In the genomic region with DNA sequence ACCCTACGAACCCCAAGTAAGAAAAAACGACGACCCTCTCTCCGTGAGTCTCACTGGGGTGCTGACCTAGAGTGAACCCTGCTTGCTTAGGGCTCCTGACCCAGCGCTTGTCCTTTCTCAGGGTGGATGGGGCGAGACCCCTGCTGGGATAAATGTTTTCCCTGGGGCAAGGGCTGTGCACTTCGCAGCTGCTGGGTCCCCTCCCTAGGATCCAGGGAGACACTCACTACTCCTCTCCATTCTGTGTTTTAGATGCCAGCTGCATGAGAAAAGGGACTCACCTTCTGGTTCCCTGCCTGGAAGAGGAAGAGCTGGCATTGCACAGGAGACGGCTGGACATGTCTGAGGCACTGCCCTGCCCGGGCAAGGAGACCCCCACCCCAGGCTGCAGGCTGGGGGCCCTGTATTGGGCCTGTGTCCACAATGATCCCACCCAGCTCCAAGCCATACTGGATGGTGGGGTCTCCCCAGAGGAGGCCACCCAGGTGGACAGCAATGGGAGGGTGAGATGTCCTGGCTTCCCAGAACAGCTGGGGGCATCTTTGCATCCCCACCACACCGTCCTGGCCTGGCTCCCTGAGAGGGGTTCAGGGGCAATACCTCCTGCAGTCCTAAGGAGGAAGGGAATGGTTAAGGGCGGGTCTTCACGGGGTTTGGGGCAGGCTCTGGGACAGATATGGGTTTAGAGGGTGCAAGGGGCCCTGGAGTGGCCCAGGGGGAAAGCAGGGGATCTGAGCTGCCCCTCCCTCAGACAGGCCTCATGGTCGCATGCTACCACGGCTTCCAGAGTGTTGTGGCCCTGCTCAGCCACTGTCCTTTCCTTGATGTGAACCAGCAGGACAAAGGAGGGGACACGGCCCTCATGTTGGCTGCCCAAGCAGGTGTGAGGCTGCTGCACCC, we compare ENCODE assay signal across 2 cellular contexts.
TF ChIP-seq lines count a peak whose summit lies in the region.

No MANE protein-coding gene starts in this region.

TF ChIP-seq in SK-N-SH, 30 proteins besides CTCF, POLR2A, EP300 and RAD21 (continued from another document):
- TF ChIP-seq MAX (IDR thresholded peaks at IDR 0.05; ENCODE audit: low read depth) (no peak), JUND (IDR thresholded peaks at IDR 0.05) (no peak), NFIC (IDR thresholded peaks at IDR 0.05; ENCODE audit: borderline replicate concordance) (no peak), RFX5 (IDR thresholded peaks at IDR 0.05; ENCODE audit: low read length) (no peak), RCOR1 (IDR thresholded peaks at IDR 0.05; ENCODE audit: low read length) (no peak), NRF1 (IDR thresholded peaks at IDR 0.05; ENCODE audit: low read depth, low read length) (no peak)
- TF ChIP-seq, protein P1, sequence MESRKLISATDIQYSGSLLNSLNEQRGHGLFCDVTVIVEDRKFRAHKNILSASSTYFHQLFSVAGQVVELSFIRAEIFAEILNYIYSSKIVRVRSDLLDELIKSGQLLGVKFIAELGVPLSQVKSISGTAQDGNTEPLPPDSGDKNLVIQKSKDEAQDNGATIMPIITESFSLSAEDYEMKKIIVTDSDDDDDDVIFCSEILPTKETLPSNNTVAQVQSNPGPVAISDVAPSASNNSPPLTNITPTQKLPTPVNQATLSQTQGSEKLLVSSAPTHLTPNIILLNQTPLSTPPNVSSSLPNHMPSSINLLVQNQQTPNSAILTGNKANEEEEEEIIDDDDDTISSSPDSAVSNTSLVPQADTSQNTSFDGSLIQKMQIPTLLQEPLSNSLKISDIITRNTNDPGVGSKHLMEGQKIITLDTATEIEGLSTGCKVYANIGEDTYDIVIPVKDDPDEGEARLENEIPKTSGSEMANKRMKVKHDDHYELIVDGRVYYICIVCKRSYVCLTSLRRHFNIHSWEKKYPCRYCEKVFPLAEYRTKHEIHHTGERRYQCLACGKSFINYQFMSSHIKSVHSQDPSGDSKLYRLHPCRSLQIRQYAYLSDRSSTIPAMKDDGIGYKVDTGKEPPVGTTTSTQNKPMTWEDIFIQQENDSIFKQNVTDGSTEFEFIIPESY (IDR thresholded peaks at IDR 0.05; ENCODE audit: borderline replicate concordance, low read depth): no peak
- TF ChIP-seq, protein P2, sequence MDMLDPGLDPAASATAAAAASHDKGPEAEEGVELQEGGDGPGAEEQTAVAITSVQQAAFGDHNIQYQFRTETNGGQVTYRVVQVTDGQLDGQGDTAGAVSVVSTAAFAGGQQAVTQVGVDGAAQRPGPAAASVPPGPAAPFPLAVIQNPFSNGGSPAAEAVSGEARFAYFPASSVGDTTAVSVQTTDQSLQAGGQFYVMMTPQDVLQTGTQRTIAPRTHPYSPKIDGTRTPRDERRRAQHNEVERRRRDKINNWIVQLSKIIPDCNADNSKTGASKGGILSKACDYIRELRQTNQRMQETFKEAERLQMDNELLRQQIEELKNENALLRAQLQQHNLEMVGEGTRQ (IDR thresholded peaks at IDR 0.05; ENCODE audit: borderline replicate concordance, low read depth, low read length): no peak

TF ChIP-seq in SK-N-SH treated with all-trans-retinoic acid at 6 μM for 48 hours, 23 proteins besides CTCF, POLR2A, EP300 and RAD21 (continued from another document):
- TF ChIP-seq TSHZ2 (CRISPR knock-in tag; IDR thresholded peaks at IDR 0.05) (no peak), ZC3H10 (CRISPR knock-in tag; IDR thresholded peaks at IDR 0.05) (no peak), OSR1 (CRISPR knock-in tag; IDR thresholded peaks at IDR 0.05) (no peak), ESRRG (CRISPR knock-in tag; IDR thresholded peaks at IDR 0.05) (no peak), ZNF8 (CRISPR knock-in tag; IDR thresholded peaks at IDR 0.05) (no peak), ZNF565 (CRISPR knock-in tag; conservative IDR thresholded peaks at IDR 0.05; ENCODE audit: low read depth) (no peak), BACH2 (CRISPR knock-in tag; IDR thresholded peaks at IDR 0.05; ENCODE audit: borderline replicate concordance) (no peak), RARB (CRISPR knock-in tag; IDR thresholded peaks at IDR 0.05) (no peak), GLIS3 (CRISPR knock-in tag; IDR thresholded peaks at IDR 0.05) (no peak), ISL1 (CRISPR knock-in tag; IDR thresholded peaks at IDR 0.05) (no peak), ZNF70 (CRISPR knock-in tag; IDR thresholded peaks at IDR 0.05) (no peak), SNAI2 (CRISPR knock-in tag; IDR thresholded peaks at IDR 0.05) (no peak), ARNTL (CRISPR knock-in tag; IDR thresholded peaks at IDR 0.05; ENCODE audit: borderline replicate concordance, low read depth) (no peak), TOX (CRISPR knock-in tag; IDR thresholded peaks at IDR 0.05; ENCODE audit: borderline replicate concordance) (no peak), CSRNP3 (CRISPR knock-in tag; IDR thresholded peaks at IDR 0.05) (no peak), CSDC2 (CRISPR knock-in tag; IDR thresholded peaks at IDR 0.05) (no peak), TCF4 (CRISPR knock-in tag; IDR thresholded peaks at IDR 0.05; ENCODE audit: borderline replicate concordance) (no peak)
- TF ChIP-seq, protein P3, sequence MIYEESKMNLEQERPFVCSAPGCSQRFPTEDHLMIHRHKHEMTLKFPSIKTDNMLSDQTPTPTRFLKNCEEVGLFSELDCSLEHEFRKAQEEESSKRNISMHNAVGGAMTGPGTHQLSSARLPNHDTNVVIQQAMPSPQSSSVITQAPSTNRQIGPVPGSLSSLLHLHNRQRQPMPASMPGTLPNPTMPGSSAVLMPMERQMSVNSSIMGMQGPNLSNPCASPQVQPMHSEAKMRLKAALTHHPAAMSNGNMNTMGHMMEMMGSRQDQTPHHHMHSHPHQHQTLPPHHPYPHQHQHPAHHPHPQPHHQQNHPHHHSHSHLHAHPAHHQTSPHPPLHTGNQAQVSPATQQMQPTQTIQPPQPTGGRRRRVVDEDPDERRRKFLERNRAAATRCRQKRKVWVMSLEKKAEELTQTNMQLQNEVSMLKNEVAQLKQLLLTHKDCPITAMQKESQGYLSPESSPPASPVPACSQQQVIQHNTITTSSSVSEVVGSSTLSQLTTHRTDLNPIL (CRISPR knock-in tag; IDR thresholded peaks at IDR 0.05; ENCODE audit: low read depth): no peak
